Comparison of ENCODE assay signal across 8 cellular contexts in genomic region chr2:134917958-134918517, GRCh38. TPM values are rescaled to one million over a fixed set of nuclear protein-coding genes. Genes with fewer than 3 reads are reported as not detected.
DNase-seq lines count a peak whose midpoint lies in the region; ATAC-seq and TF ChIP-seq lines count a peak whose summit lies in the region.

No MANE protein-coding gene starts in this region.

- H3K36me3 Mint-ChIP-seq in CD8-positive, alpha-beta T cell: peaks cover 26% of the 10 kb centered on the region
- H3K36me3 Mint-ChIP-seq in activated T-helper 17 cell treated with anti-CD3 and anti-CD28 coated beads, Interleukin-2, amount 50 U/mL, for 72 hours (ENCODE audit: low read depth): peaks cover 51% of the 10 kb centered on the region

- POLR2A ChIA-PET in CD8-positive, alpha-beta T cell (lab: Charles Lee): interaction anchor here (0.6 to 2.5 kb wide), 10 partner anchors 10 to 958 kb away, joined by 3 to 13 read pairs (median 3); partner anchors contain the start of genes MCM6, R3HDM1, UBXN4 and ZRANB3

- H3K36me3 ChIP-seq in CD8-positive, alpha-beta T cell (ENCODE audit: insufficient read depth, low read length): no peaks in the 10 kb centered on the region
- H3K36me3 ChIP-seq in rectal smooth muscle tissue (ENCODE audit: control insufficient read depth, insufficient read depth, low read length): no peaks in the 10 kb centered on the region

- CTCF ChIA-PET in CD8-positive, alpha-beta T cell (lab: Charles Lee): interaction anchor here (0.8 to 1.5 kb wide), 3 partner anchors 10 to 798 kb away, joined by 3 to 4 read pairs (median 3); no protein-coding TSS in a partner anchor

- H3K27ac Mint-ChIP-seq in CD8-positive, alpha-beta T cell: peak overlapping the region; percentile 97
- H3K27ac Mint-ChIP-seq in activated T-helper 17 cell treated with anti-CD3 and anti-CD28 coated beads, Interleukin-2, amount 50 U/mL, for 72 hours: peak overlapping the region; percentile 93

- no peaks in the 10 kb centered on the region for H3K27me3 ChIP-seq in CD8-positive, alpha-beta T cell (ENCODE audit: insufficient read depth, low read length)
- no peaks in the 10 kb centered on the region for H3K27me3 ChIP-seq in rectal smooth muscle tissue (ENCODE audit: control insufficient read depth, insufficient read depth, low read length)

- H3K9me3 Mint-ChIP-seq in CD8-positive, alpha-beta T cell: no peaks in the 10 kb centered on the region
- H3K9me3 Mint-ChIP-seq in activated T-helper 17 cell treated with anti-CD3 and anti-CD28 coated beads, Interleukin-2, amount 50 U/mL, for 72 hours: no peaks in the 10 kb centered on the region

- peaks cover 39% of the 10 kb centered on the region for H3K4me1 ChIP-seq in CD8-positive, alpha-beta T cell (ENCODE audit: insufficient read depth, low read length)
- H3K4me1 ChIP-seq in rectal smooth muscle tissue (ENCODE audit: control insufficient read depth, insufficient read depth, low read length): peaks cover 14% of the 10 kb centered on the region

- H3K9ac ChIP-seq in rectal smooth muscle tissue (ENCODE audit: low read length): peak overlapping the region; percentile 51

- ATAC-seq in CD8-positive, alpha-beta T cell: peak; percentile 70
- peak; percentile 76 for ATAC-seq in GM19467 (IDR thresholded peaks at IDR 0.05; ENCODE audit: unreplicated experiment)
- ATAC-seq in HG03575 (IDR thresholded peaks at IDR 0.05; ENCODE audit: extremely low read depth, insufficient number of reproducible peaks, low FRiP score, unreplicated experiment): peak; percentile 48
- ATAC-seq in activated T-helper 17 cell treated with anti-CD3 and anti-CD28 coated beads, Interleukin-2, amount 50 U/mL, for 72 hours (replicated peaks): peak; percentile 80

- peak overlapping the region; percentile 95 for H3K4me3 ChIP-seq in CD8-positive, alpha-beta T cell (ENCODE audit: low read depth, low read length)
- peak overlapping the region; percentile 60 for H3K4me3 ChIP-seq in rectal smooth muscle tissue (ENCODE audit: low read length)

- peak overlapping the region; percentile 92 for H3K4me3 Mint-ChIP-seq in CD8-positive, alpha-beta T cell
- peak overlapping the region; percentile 98 for H3K4me3 Mint-ChIP-seq in activated T-helper 17 cell treated with anti-CD3 and anti-CD28 coated beads, Interleukin-2, amount 50 U/mL, for 72 hours

- H3K27me3 Mint-ChIP-seq in CD8-positive, alpha-beta T cell (ENCODE audit: low read depth): peaks cover 2% of the 10 kb centered on the region
- H3K27me3 Mint-ChIP-seq in activated T-helper 17 cell treated with anti-CD3 and anti-CD28 coated beads, Interleukin-2, amount 50 U/mL, for 72 hours: no peaks in the 10 kb centered on the region

- DNase-seq in CD8-positive, alpha-beta T cell: peak; percentile 79 to 92 (median 85)
- DNase-seq in OCI-M1 (lab: John Stamatoyannopoulos, UW) (peak; percentile 99), germinal center (ENCODE audit: low spot score) (peak; percentile 86), NCI-H1694 (lab: John Stamatoyannopoulos, UW) (no peak)

- peaks cover 45% of the 10 kb centered on the region for H3K4me1 Mint-ChIP-seq in CD8-positive, alpha-beta T cell (ENCODE audit: low read depth)
- peaks cover 10% of the 10 kb centered on the region for H3K4me1 Mint-ChIP-seq in activated T-helper 17 cell treated with anti-CD3 and anti-CD28 coated beads, Interleukin-2, amount 50 U/mL, for 72 hours

- intact Hi-C loops in CD8-positive, alpha-beta T cell (cut with DNase I, micrococcal nuclease): loop anchor here (1.0 to 10.0 kb wide), 10 partner anchors 134 to 1199 kb away; partner anchors contain the start of genes R3HDM1 (in 2 of the 2), RAB3GAP1 (in 2 of the 2), UBXN4 (in 2 of the 2) and ZRANB3 (in 2 of the 2)

- no peaks in the 10 kb centered on the region for H3K9me3 ChIP-seq in CD8-positive, alpha-beta T cell (ENCODE audit: low read length)

- TF ChIP-seq CTCF in CD8-positive, alpha-beta T cell (IDR thresholded peaks at IDR 0.05): no peak

- peak overlapping the region; percentile 96 for H3K27ac ChIP-seq in CD8-positive, alpha-beta T cell (ENCODE audit: low read depth, low read length)
- H3K27ac ChIP-seq in rectal smooth muscle tissue (ENCODE audit: low read depth, low read length): peak overlapping the region; percentile 98

RNA-seq across cellular contexts. Expression of gene CCNT2, which starts 0.6 kb away (rescaled TPM):
- total RNA-seq in CD8-positive, alpha-beta T cell: 10 to 100 TPM; 67.0 to 71.9 TPM
- total RNA-seq in activated T-helper 17 cell treated with anti-CD3 and anti-CD28 coated beads, Interleukin-2, amount 50 U/mL, for 72 hours: 10 to 100 TPM; 29.0 to 33.2 TPM
